Comparison of ENCODE assay signal across 9 cellular contexts in the genomic region with DNA sequence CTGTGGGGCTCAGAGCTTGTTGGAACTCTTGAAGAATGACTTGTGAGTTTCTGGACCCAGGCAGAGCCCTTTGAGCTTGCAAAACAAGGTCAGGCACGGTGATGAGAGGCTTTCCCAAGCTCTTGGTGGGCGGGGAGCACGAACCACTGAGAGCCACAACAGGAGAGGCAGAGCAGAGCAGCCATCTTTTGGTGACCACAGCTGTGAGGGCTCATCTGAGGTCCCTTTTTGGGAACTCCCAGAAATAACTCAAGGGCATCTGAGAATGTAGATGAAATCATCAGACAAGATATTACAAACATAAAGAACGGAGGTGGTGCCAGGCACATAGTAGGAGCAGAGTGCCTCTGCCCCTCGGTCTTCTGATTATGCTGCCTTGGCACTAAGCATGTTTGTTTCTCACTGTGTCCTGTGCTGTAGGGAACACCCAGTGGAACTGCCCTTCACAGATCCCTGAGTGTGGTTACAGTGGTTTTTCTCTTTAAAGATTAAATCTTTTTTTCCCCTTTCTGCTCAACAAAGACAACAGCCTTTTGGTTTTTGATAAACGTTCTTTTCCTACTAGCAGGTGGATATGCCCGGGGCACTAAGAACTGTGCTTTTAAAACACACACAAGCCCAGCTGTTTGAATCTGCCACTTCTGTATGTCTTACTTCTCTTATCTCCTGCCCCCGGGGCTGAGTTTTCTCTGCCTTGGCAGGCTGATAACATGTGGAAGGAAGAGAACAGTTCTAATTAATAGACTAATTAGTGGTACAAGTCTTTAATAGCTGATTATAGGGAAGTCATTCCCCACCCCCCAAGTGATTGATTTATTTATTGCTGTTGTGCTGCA. TPM values are rescaled to one million over a fixed set of nuclear protein-coding genes. Genes with fewer than 3 reads are reported as not detected.
DNase-seq lines count a peak whose midpoint lies in the region; ATAC-seq and TF ChIP-seq lines count a peak whose summit lies in the region.
"Had no signal": no experiment of that assay in that cellular context is flagged by ENCODE, and none has a peak within 500 bp of the region (broad histone marks: within the 10 kb centered on the region; RNA-seq: fewer than 3 reads in every experiment).

No MANE protein-coding gene starts in this region.

- H3K27ac ChIP-seq in GM23338 (ENCODE audit: low read depth), result no peak overlapping the region
- H3K27ac ChIP-seq in OCI-LY1 (ENCODE audit: low read depth, low read length, poor library complexity, severe bottlenecking), result peak overlapping the region; percentile 92

- ATAC-seq in GM23338, result no peak
- peak; percentile 69 for ATAC-seq in activated naive CD8-positive, alpha-beta T cell treated with anti-CD3 and anti-CD28 coated beads, Interleukin-2, amount 50 U/mL, for 24 hours

- no peak for TF ChIP-seq CTCF in GM23338 (conservative IDR thresholded peaks at IDR 0.05; ENCODE audit: low read depth in 2 of 2)
- TF ChIP-seq CTCF in OCI-LY1 (IDR thresholded peaks at IDR 0.05; ENCODE audit: low read length), result no peak

- peaks cover 13% of the 10 kb centered on the region for H3K27me3 Mint-ChIP-seq in GM23338 (ENCODE audit: insufficient read depth, low read depth, poor library complexity)
- H3K27me3 Mint-ChIP-seq in activated naive CD8-positive, alpha-beta T cell treated with anti-CD3 and anti-CD28 coated beads, Interleukin-2, amount 50 U/mL, for 24 hours, result no peaks in the 10 kb centered on the region

- no peaks in the 10 kb centered on the region for H3K36me3 Mint-ChIP-seq in GM23338 (ENCODE audit: low read depth)
- no peaks in the 10 kb centered on the region for H3K36me3 Mint-ChIP-seq in activated naive CD8-positive, alpha-beta T cell treated with anti-CD3 and anti-CD28 coated beads, Interleukin-2, amount 50 U/mL, for 24 hours (ENCODE audit: low read depth)

- H3K4me1 ChIP-seq in GM23338 (ENCODE audit: insufficient read depth) (peaks cover 7% of the 10 kb centered on the region), OCI-LY1 (ENCODE audit: insufficient read depth, low read length, severe bottlenecking) (peaks cover 75% of the 10 kb centered on the region)

- peaks cover 23% of the 10 kb centered on the region for H3K27me3 ChIP-seq in GM23338 (ENCODE audit: insufficient read depth)
- no peaks in the 10 kb centered on the region for H3K27me3 ChIP-seq in OCI-LY1 (ENCODE audit: insufficient read depth, low read length)
- H3K27me3 ChIP-seq in H7 (ENCODE audit: control insufficient read depth, insufficient read depth, low read length), result peaks cover 17% of the 10 kb centered on the region
- H3K27me3 ChIP-seq: thyroid gland had no signal

- H2AFZ ChIP-seq in GM23338 (peak overlapping the region; percentile 90), OCI-LY1 (ENCODE audit: low read length) (0 out of 2 replicates have a peak overlapping the region, but pooled peaks have one; percentile 2)

- H4K20me1 ChIP-seq in GM23338 (replicated peaks; ENCODE audit: insufficient read depth) (no peaks in the 10 kb centered on the region), OCI-LY1 (ENCODE audit: insufficient read depth, low read length) (no peaks in the 10 kb centered on the region)

- no peaks in the 10 kb centered on the region for H3K9me3 ChIP-seq in OCI-LY1 (ENCODE audit: low read length)
- H3K9me3 ChIP-seq: thyroid gland had no signal

- no peak overlapping the region for H3K4me3 Mint-ChIP-seq in GM23338
- peak overlapping the region; percentile 61 for H3K4me3 Mint-ChIP-seq in activated naive CD8-positive, alpha-beta T cell treated with anti-CD3 and anti-CD28 coated beads, Interleukin-2, amount 50 U/mL, for 24 hours

- H3K36me3 ChIP-seq in GM23338 (ENCODE audit: insufficient read depth) (no peaks in the 10 kb centered on the region), OCI-LY1 (ENCODE audit: insufficient read depth, low read length) (no peaks in the 10 kb centered on the region), H7 (replicated peaks; ENCODE audit: control insufficient read depth, insufficient read depth, low read length) (no peaks in the 10 kb centered on the region)
- H3K36me3 ChIP-seq: thyroid gland had no signal

- H3K4me3 ChIP-seq in GM23338, result no peak overlapping the region
- peak overlapping the region; percentile 53 for H3K4me3 ChIP-seq in OCI-LY1 (ENCODE audit: low read depth, low read length, poor library complexity, severe bottlenecking)
- H3K4me3 ChIP-seq in H7 (ENCODE audit: insufficient read depth, low read depth, low read length), result no peak overlapping the region
- H3K4me3 ChIP-seq: thyroid gland had no signal

- no peaks in the 10 kb centered on the region for H3K9me3 Mint-ChIP-seq in GM23338
- H3K9me3 Mint-ChIP-seq in activated naive CD8-positive, alpha-beta T cell treated with anti-CD3 and anti-CD28 coated beads, Interleukin-2, amount 50 U/mL, for 24 hours, result no peaks in the 10 kb centered on the region

- H3K4me2 ChIP-seq in GM23338 (no peak overlapping the region), OCI-LY1 (ENCODE audit: low read length) (peak overlapping the region; percentile 49)

- DNase-seq in GM23338 (ENCODE audit: low spot score), result no peak
- peak; percentile 59 for DNase-seq in activated naive CD8-positive, alpha-beta T cell treated with anti-CD3 and anti-CD28 coated beads, Interleukin-2, amount 50 U/mL, for 24 hours
- DNase-seq in stimulated activated CD8-positive, alpha-beta memory T cell treated with anti-CD3 and anti-CD28 coated beads, Interleukin-4, amount 100 ng/mL, for 48 hours, result peak; percentile 67
- no peak for DNase-seq in NCI-H2196 treated with DMSO at 0.1 percent for 48 hours (lab: John Stamatoyannopoulos, UW; ENCODE audit: unreplicated experiment)
- no peak for DNase-seq in H7
- no peak for DNase-seq in inferior parietal cortex (ENCODE audit: extremely low spot score)
- DNase-seq: thyroid gland had no signal

- no peaks in the 10 kb centered on the region for H3F3A ChIP-seq in GM23338 (replicated peaks; ENCODE audit: low read depth)
- H3F3A ChIP-seq in OCI-LY1 (ENCODE audit: insufficient read depth, low read length), result 0 out of 2 replicates have a peak, but pooled peaks cover 3% of the 10 kb centered on the region

- H3K4me1 Mint-ChIP-seq in GM23338, result peaks cover 19% of the 10 kb centered on the region; the same call in 2 of the 3 replicates
- peaks cover 63% of the 10 kb centered on the region for H3K4me1 Mint-ChIP-seq in activated naive CD8-positive, alpha-beta T cell treated with anti-CD3 and anti-CD28 coated beads, Interleukin-2, amount 50 U/mL, for 24 hours

- H3K79me2 ChIP-seq in GM23338 (replicated peaks; ENCODE audit: insufficient read depth), result no peaks in the 10 kb centered on the region
- H3K79me2 ChIP-seq in OCI-LY1 (ENCODE audit: insufficient read depth, low read length), result no peaks in the 10 kb centered on the region

- peak overlapping the region; percentile 45; the same call in 1 of the 2 replicates for H3K9ac ChIP-seq in OCI-LY1 (ENCODE audit: low read length)

- no peak overlapping the region for H3K27ac Mint-ChIP-seq in GM23338
- peak overlapping the region; percentile 82 for H3K27ac Mint-ChIP-seq in activated naive CD8-positive, alpha-beta T cell treated with anti-CD3 and anti-CD28 coated beads, Interleukin-2, amount 50 U/mL, for 24 hours

- no peaks in the 10 kb centered on the region for H3K9me2 ChIP-seq in GM23338 (ENCODE audit: insufficient read depth)
- no peaks in the 10 kb centered on the region for H3K9me2 ChIP-seq in OCI-LY1 (ENCODE audit: low read depth, low read length)

RNA-seq across cellular contexts. Expression of gene CD34, which starts 37.7 kb away (rescaled TPM):
- 0.07 and 0.23 TPM in 2 replicates for total RNA-seq in GM23338 (2014; rRNA removed; shearing (Covaris generic))
- polyA plus RNA-seq in GM23338 (2016; fragmentation: Nextera tagmentation; extraction: Ambion mirVana), result 0.09 and 0.18 TPM in 2 replicates
- not detected in 2 replicates for total RNA-seq in H7 (2014; rRNA removed; shearing (Covaris generic))
- total RNA-seq: HT-29 had no signal

Comparison
In these comparisons a context has a peak if more than half of its experiments do, and no peak if none do; other contexts are left out.
1. DNase-seq: peak in activated naive CD8-positive, alpha-beta T cell treated with anti-CD3 and anti-CD28 coated beads, Interleukin-2, amount 50 U/mL, for 24 hours (single experiment) and stimulated activated CD8-positive, alpha-beta memory T cell treated with anti-CD3 and anti-CD28 coated beads, Interleukin-4, amount 100 ng/mL, for 48 hours (single experiment); none in GM23338 (single experiment), NCI-H2196 treated with DMSO at 0.1 percent for 48 hours (single experiment), H7 (single experiment) and inferior parietal cortex (single experiment).